14 cellular contexts compared by ENCODE assay signal in the genomic region with DNA sequence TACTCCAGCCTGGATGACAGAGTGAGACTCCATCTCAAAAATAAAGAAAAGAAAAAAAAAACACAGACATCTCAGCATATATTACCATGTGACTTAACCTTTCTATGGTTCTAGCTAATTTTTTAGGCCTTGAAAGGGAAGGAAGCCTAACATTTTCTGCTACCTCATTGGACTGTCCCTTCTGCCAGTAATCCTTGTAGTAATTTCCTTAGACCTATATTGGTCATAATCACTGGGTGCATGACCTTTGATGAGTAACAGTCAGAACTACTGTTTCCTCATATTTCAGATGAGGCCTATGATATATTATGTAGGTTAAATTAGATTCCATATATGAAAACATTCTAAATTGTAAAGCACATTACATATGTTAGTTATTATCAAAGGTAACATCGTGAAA. TPM values are rescaled to one million over a fixed set of nuclear protein-coding genes. Genes with fewer than 3 reads are reported as not detected.
DNase-seq lines count a peak whose midpoint lies in the region; ATAC-seq, FAIRE-seq and TF ChIP-seq lines count a peak whose summit lies in the region.
"Had no signal": no experiment of that assay in that cellular context is flagged by ENCODE, and none has a peak within 500 bp of the region (broad histone marks: within the 10 kb centered on the region; RNA-seq: fewer than 3 reads in every experiment).

No MANE protein-coding gene starts in this region.

- no peaks in the 10 kb centered on the region for H3K27me3 ChIP-seq in K562 (ENCODE audit: control insufficient read depth in 2 of 2, insufficient read depth in 2 of 2, low read length in 2 of 2)
- H3K27me3 ChIP-seq: BE2C had no signal

- ATAC-seq in HG03442 (IDR thresholded peaks at IDR 0.05; ENCODE audit: unreplicated experiment), result peak; percentile 74
- peak; percentile 23; the same call in 2 of the 3 replicates for ATAC-seq in K562
- ATAC-seq in stimulated activated naive CD8-positive, alpha-beta T cell treated with anti-CD3 and anti-CD28 coated beads, Interleukin-15, Interleukin-2, amounts not matched to agents 100 U/mL and 50 U/mL, for 24 hours, result peak; percentile 98

- peak overlapping the region; percentile 68 for H3K27ac Mint-ChIP-seq in activated naive CD4-positive, alpha-beta T cell treated with anti-CD3 and anti-CD28 coated beads for 36 hours
- H3K27ac Mint-ChIP-seq: activated CD4-positive, alpha-beta T cell treated with anti-CD3 and anti-CD28 coated beads, Interleukin-2, amount 10 ng/mL, durations not matched to agents 7 days and 5 days had no signal

- CTCF ChIA-PET in activated naive CD4-positive, alpha-beta T cell treated with anti-CD3 and anti-CD28 coated beads for 36 hours (lab: Charles Lee), result interaction anchor here (0.6 to 0.9 kb wide), 2 partner anchors 17 to 35 kb away, joined by 3 to 5 read pairs; no protein-coding TSS in a partner anchor
- CTCF ChIA-PET in K562 (lab: Yijun Ruan, JAX; ENCODE audit: low intra/inter-chr PET ratio), result no interaction called here

- H3K36me3 ChIP-seq in K562 (ENCODE audit: control insufficient read depth, insufficient read depth, low read length), result peaks cover 14% of the 10 kb centered on the region; the same call in 2 of the 3 replicates
- H3K36me3 ChIP-seq: BE2C had no signal

- H3K4me1 ChIP-seq in K562 (replicated peaks in 1 of 2; ENCODE audit: control insufficient read depth in 2 of 2, insufficient read depth in 2 of 2, low read length in 2 of 2), result no peaks in the 10 kb centered on the region; a peak in 1 of 5 replicates
- H3K4me1 ChIP-seq: BE2C had no signal

- no peaks in the 10 kb centered on the region for H3K9me3 ChIP-seq in K562 (replicated peaks; ENCODE audit: control insufficient read depth, insufficient read depth, low read depth, low read length)
- H3K9me3 ChIP-seq: BE2C had no signal

- no peak overlapping the region for H3K27ac ChIP-seq in K562 (ENCODE audit: extremely low read depth, low read depth, low read length)

- H3K27me3 Mint-ChIP-seq in activated naive CD4-positive, alpha-beta T cell treated with anti-CD3 and anti-CD28 coated beads for 36 hours (ENCODE audit: low read depth), result no peaks in the 10 kb centered on the region
- H3K27me3 Mint-ChIP-seq: activated CD4-positive, alpha-beta T cell treated with anti-CD3 and anti-CD28 coated beads, Interleukin-2, amount 10 ng/mL, durations not matched to agents 7 days and 5 days; brain had no signal

- H3K36me3 Mint-ChIP-seq in activated naive CD4-positive, alpha-beta T cell treated with anti-CD3 and anti-CD28 coated beads for 36 hours (ENCODE audit: low read depth), result peaks cover 3% of the 10 kb centered on the region

- POLR2A ChIA-PET in K562 (lab: Yijun Ruan, JAX), result interaction anchor here (0.6 to 3.5 kb wide), 2 partner anchors 9 to 557 kb away, joined by 3 to 15 read pairs; partner anchors contain the start of gene XIAP

- no TSS peak for BruUV-seq in K562 (replicated peaks; lab: Mats Ljungman, UMichigan)

- no peak for FAIRE-seq in K562 (lab: Jason Lieb, UNC)

- intact Hi-C loops in activated naive CD4-positive, alpha-beta T cell treated with anti-CD3 and anti-CD28 coated beads for 36 hours (cut with micrococcal nuclease), result loop anchor here (1.0 to 10.0 kb wide), 4 partner anchors 8 to 195 kb away; partner anchors contain the start of gene THOC2
- intact Hi-C loops in K562 (cut with micrococcal nuclease), result no loop called here

- H3K4me2 ChIP-seq in K562 (ENCODE audit: insufficient read depth, low read length), result no peak overlapping the region

- WGBS in K562 (ENCODE audit: insufficient coverage, low coverage, missing lambda C conversion rate), result 82% methylated on average over 1 of the region's 1 CpG

- no peak for DNase-seq in activated naive CD4-positive, alpha-beta T cell treated with anti-CD3 and anti-CD28 coated beads for 36 hours
- DNase-seq in activated naive CD4-positive, alpha-beta T cell (lab: John Stamatoyannopoulos, UW), result no peak
- no peak for DNase-seq in K562 (ENCODE audit: extremely low read depth in 1 of 4, low spot score in 3 of 4)
- no peak for DNase-seq in stimulated activated naive CD8-positive, alpha-beta T cell treated with anti-CD3 and anti-CD28 coated beads, Interleukin-15, Interleukin-2, amounts not matched to agents 100 U/mL and 50 U/mL, for 24 hours
- DNase-seq in iPS-NIHi11 (ENCODE audit: low spot score), result no peak
- DNase-seq in AG08395 (ENCODE audit: low spot score), result no peak
- DNase-seq in NCI-H187 treated with DMSO at 0.1 percent for 48 hours (lab: John Stamatoyannopoulos, UW), result no peak
- DNase-seq: activated CD4-positive, alpha-beta T cell treated with anti-CD3 and anti-CD28 coated beads, Interleukin-2, amount 10 ng/mL, durations not matched to agents 7 days and 5 days; BE2C; foreskin melanocyte; mesenchymal stem cell; NCI-H2029 had no signal

- no peaks in the 10 kb centered on the region for H3K9me1 ChIP-seq in K562 (ENCODE audit: control insufficient read depth, insufficient read depth, low read length)

- TF ChIP-seq RAD21 in K562 (CRISPR knock-in tag; conservative IDR thresholded peaks at IDR 0.05 in 1 of 2, IDR thresholded peaks at IDR 0.05 in 1 of 2), result no peak

- no peak for TF ChIP-seq CTCF in K562 (IDR thresholded peaks at IDR 0.05 in 2 of 3, conservative IDR thresholded peaks at IDR 0.05 in 1 of 3; ENCODE audit: insufficient read depth in 2 of 3, low read depth in 1 of 3, low read length in 3 of 3)

- no peak overlapping the region for H3K9ac ChIP-seq in K562 (ENCODE audit: insufficient read depth in 1 of 2, low read depth in 2 of 2, low read length in 2 of 2)

- H2AFZ ChIP-seq in K562 (ENCODE audit: low read depth, low read length), result no peak overlapping the region

- in situ Hi-C loops in K562 (cut with MboI), result no loop called here

- no peaks in the 10 kb centered on the region for H3K9me3 Mint-ChIP-seq in activated naive CD4-positive, alpha-beta T cell treated with anti-CD3 and anti-CD28 coated beads for 36 hours
- H3K9me3 Mint-ChIP-seq: activated CD4-positive, alpha-beta T cell treated with anti-CD3 and anti-CD28 coated beads, Interleukin-2, amount 10 ng/mL, durations not matched to agents 7 days and 5 days had no signal

- H3K4me3 ChIP-seq in K562, result no peak overlapping the region

- no peak for TF ChIP-seq POLR2A in K562 (conservative IDR thresholded peaks at IDR 0.05)

- no peak for TF ChIP-seq EP300 in K562 (IDR thresholded peaks at IDR 0.05; ENCODE audit: low read length)

- H3K4me3 Mint-ChIP-seq in activated naive CD4-positive, alpha-beta T cell treated with anti-CD3 and anti-CD28 coated beads for 36 hours, result no peak overlapping the region
- H3K4me3 Mint-ChIP-seq: activated CD4-positive, alpha-beta T cell treated with anti-CD3 and anti-CD28 coated beads, Interleukin-2, amount 10 ng/mL, durations not matched to agents 7 days and 5 days; brain had no signal

- peaks cover 72% of the 10 kb centered on the region for H3K79me2 ChIP-seq in K562 (ENCODE audit: control insufficient read depth, insufficient read depth, low read length)

- peaks cover 29% of the 10 kb centered on the region for H3K4me1 Mint-ChIP-seq in activated naive CD4-positive, alpha-beta T cell treated with anti-CD3 and anti-CD28 coated beads for 36 hours (ENCODE audit: low read depth)
- H3K4me1 Mint-ChIP-seq: brain had no signal

- no peaks in the 10 kb centered on the region for H4K20me1 ChIP-seq in K562 (replicated peaks; ENCODE audit: control insufficient read depth, insufficient read depth, low read length)

TF ChIP-seq in K562, 482 proteins besides CTCF, POLR2A, EP300 and RAD21 (continues in another document):
- TF ChIP-seq ETV5 (CRISPR knock-in tag; IDR thresholded peaks at IDR 0.05; ENCODE audit: low read depth), result no peak
- no peak for TF ChIP-seq ZZZ3 (IDR thresholded peaks at IDR 0.05)
- TF ChIP-seq ARHGAP35 (IDR thresholded peaks at IDR 0.05; ENCODE audit: partially characterized antibody), result no peak
- TF ChIP-seq ID3 (CRISPR knock-in tag; IDR thresholded peaks at IDR 0.05), result no peak
- no peak for TF ChIP-seq ID3 (tag; IDR thresholded peaks at IDR 0.05)
- no peak for TF ChIP-seq TARDBP (IDR thresholded peaks at IDR 0.05)
- no peak for TF ChIP-seq TAF7 (tag; IDR thresholded peaks at IDR 0.05)
- TF ChIP-seq, protein P1, sequence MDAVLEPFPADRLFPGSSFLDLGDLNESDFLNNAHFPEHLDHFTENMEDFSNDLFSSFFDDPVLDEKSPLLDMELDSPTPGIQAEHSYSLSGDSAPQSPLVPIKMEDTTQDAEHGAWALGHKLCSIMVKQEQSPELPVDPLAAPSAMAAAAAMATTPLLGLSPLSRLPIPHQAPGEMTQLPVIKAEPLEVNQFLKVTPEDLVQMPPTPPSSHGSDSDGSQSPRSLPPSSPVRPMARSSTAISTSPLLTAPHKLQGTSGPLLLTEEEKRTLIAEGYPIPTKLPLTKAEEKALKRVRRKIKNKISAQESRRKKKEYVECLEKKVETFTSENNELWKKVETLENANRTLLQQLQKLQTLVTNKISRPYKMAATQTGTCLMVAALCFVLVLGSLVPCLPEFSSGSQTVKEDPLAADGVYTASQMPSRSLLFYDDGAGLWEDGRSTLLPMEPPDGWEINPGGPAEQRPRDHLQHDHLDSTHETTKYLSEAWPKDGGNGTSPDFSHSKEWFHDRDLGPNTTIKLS (IDR thresholded peaks at IDR 0.05; ENCODE audit: borderline replicate concordance, low read depth), result no peak

RNA-seq across cellular contexts. Expression of gene XIAP, which starts 9.6 kb away (rescaled TPM):
- total RNA-seq in activated naive CD4-positive, alpha-beta T cell treated with anti-CD3 and anti-CD28 coated beads for 36 hours, result 10 to 100 TPM; 24.0 to 24.5 TPM
- 25.7 and 40.0 TPM in 2 replicates for total RNA-seq in K562 (2011; cell fraction: chromatin; rRNA removed; ENCODE audit: low replicate concordance)
- total RNA-seq in K562 (2011; cell fraction: nucleolus; rRNA removed), result 6.8 and 10.0 TPM in 2 replicates
- total RNA-seq in K562 (2011; cell fraction: nucleoplasm; rRNA removed), result 13.1 and 27.8 TPM in 2 replicates
- total RNA-seq in K562 (2014; rRNA removed) (24.2 and 32.3 TPM in 2 replicates), K562 (2014; rRNA removed; fragmentation: Illumina TruSeq; extraction: Trizol) (28.9 and 29.9 TPM in 2 replicates), K562 (2015; rRNA removed; fragmentation: Illumina TruSeq; extraction: Trizol) (34.6 and 40.5 TPM in 2 replicates), K562 (2021) (25.3 and 25.7 TPM in 2 replicates)
- polyA plus RNA-seq in K562 (2011; rRNA removed) (18.3 and 20.3 TPM in 2 replicates), K562 (2014; fragmentation: Illumina TruSeq; extraction: Trizol) (12.3 and 13.6 TPM in 2 replicates), K562 (2014; fragmentation: Nextera tagmentation; extraction: Ambion mirVana) (1 to 10 TPM; 5.7 to 5.9 TPM), K562 (2014; rRNA removed) (19.8 and 20.0 TPM in 2 replicates)
- 3.2 and 7.3 TPM in 2 replicates for polyA plus RNA-seq in K562 (2011; cell fraction: cytosol; rRNA removed)
- 6.8 and 7.1 TPM in 2 replicates for polyA plus RNA-seq in K562 (2011; cell fraction: nucleus; rRNA removed)
- 11.5 and 16.5 TPM in 2 replicates for polyA plus RNA-seq in K562 (2012)
- 15.3 and 26.8 TPM in 2 replicates for polyA minus RNA-seq in K562 (2011; rRNA and poly(A)+ RNA removed)
- polyA minus RNA-seq in K562 (2011; cell fraction: cytosol; rRNA and poly(A)+ RNA removed), result 13.2 and 15.3 TPM in 2 replicates
- polyA minus RNA-seq in K562 (2011; cell fraction: nucleus; rRNA and poly(A)+ RNA removed), result 5.0 and 7.6 TPM in 2 replicates

Comparison
In these comparisons a context has a peak if more than half of its experiments do, and no peak if none do; other contexts are left out.
1. ATAC-seq: peak in every context shown above with its lines; median percentile 98 in stimulated activated naive CD8-positive, alpha-beta T cell treated with anti-CD3 and anti-CD28 coated beads, Interleukin-15, Interleukin-2, amounts not matched to agents 100 U/mL and 50 U/mL, for 24 hours; 74 in HG03442; 23 in K562.